18 cellular contexts compared by ENCODE assay signal in the genomic region with DNA sequence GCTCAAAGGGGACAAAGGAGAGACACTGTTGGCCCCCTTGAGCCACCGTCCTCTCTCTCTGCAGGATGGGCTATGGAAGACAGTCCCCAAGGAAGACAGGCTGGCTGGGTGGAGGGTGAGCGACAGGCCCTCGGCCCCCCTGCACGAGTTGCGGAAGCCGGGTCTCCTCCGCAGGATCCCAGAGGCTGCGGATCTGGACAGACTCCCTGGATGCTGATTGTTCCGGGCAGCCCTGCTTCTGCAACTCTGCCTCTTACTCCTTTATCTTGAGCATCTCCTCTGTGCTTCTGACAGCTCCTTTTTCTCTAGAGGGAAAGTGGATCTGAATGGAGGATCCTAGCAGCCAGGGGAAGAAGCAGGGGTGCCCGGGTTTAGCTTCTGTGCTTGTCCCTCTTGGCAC.
DNase-seq lines count a peak whose midpoint lies in the region; ATAC-seq and TF ChIP-seq lines count a peak whose summit lies in the region.
"Had no signal": no experiment of that assay in that cellular context is flagged by ENCODE, and none has a peak within 500 bp of the region (broad histone marks: within the 10 kb centered on the region; RNA-seq: fewer than 3 reads in every experiment).

No MANE protein-coding gene starts in this region.

- no peaks in the 10 kb centered on the region for H3K4me1 ChIP-seq in RWPE2 (ENCODE audit: insufficient read depth, poor library complexity, severe bottlenecking)
- no peaks in the 10 kb centered on the region for H3K4me1 ChIP-seq in skeletal muscle tissue (ENCODE audit: control insufficient read depth in 3 of 3, insufficient read depth in 3 of 3, low read length in 3 of 3)

- H3K27me3 Mint-ChIP-seq in glutamatergic neuron (ENCODE audit: unreplicated experiment), result peaks cover 3% of the 10 kb centered on the region
- no peaks in the 10 kb centered on the region for H3K27me3 Mint-ChIP-seq in activated naive CD8-positive, alpha-beta T cell treated with anti-CD3 and anti-CD28 coated beads for 36 hours

- H3K36me3 Mint-ChIP-seq in glutamatergic neuron (ENCODE audit: unreplicated experiment), result no peaks in the 10 kb centered on the region
- H3K36me3 Mint-ChIP-seq in activated naive CD8-positive, alpha-beta T cell treated with anti-CD3 and anti-CD28 coated beads for 36 hours, result no peaks in the 10 kb centered on the region
- H3K36me3 Mint-ChIP-seq: CD14-positive monocyte had no signal

- peaks cover 4% of the 10 kb centered on the region for H3K9me3 Mint-ChIP-seq in glutamatergic neuron (ENCODE audit: unreplicated experiment)
- H3K9me3 Mint-ChIP-seq in activated naive CD8-positive, alpha-beta T cell treated with anti-CD3 and anti-CD28 coated beads for 36 hours, result no peaks in the 10 kb centered on the region
- H3K9me3 Mint-ChIP-seq: CD14-positive monocyte had no signal

- peaks cover 34% of the 10 kb centered on the region for H3K4me1 Mint-ChIP-seq in glutamatergic neuron (ENCODE audit: low read depth, unreplicated experiment)
- H3K4me1 Mint-ChIP-seq in activated naive CD8-positive, alpha-beta T cell treated with anti-CD3 and anti-CD28 coated beads for 36 hours, result no peaks in the 10 kb centered on the region
- H3K4me1 Mint-ChIP-seq: CD14-positive monocyte had no signal

- H3K27me3 ChIP-seq in RWPE2 (ENCODE audit: insufficient read depth, poor library complexity, severe bottlenecking) (no peaks in the 10 kb centered on the region), skeletal muscle tissue (ENCODE audit: control insufficient read depth in 3 of 3, insufficient read depth in 3 of 3, low read length in 3 of 3) (peaks cover 0 to 19% (median 17%) of the 10 kb centered on the region in 3 donors)

- TF ChIP-seq CTCF in RWPE2 (IDR thresholded peaks at IDR 0.05; ENCODE audit: poor library complexity, severe bottlenecking), result no peak
- no peak for TF ChIP-seq CTCF in glutamatergic neuron (IDR thresholded peaks at IDR 0.05; ENCODE audit: partially characterized antibody, unreplicated experiment)

- H3K9me3 ChIP-seq in RWPE2 (ENCODE audit: severe bottlenecking) (no peaks in the 10 kb centered on the region), skeletal muscle tissue (ENCODE audit: control insufficient read depth in 3 of 3, low read length in 3 of 3) (no peaks in the 10 kb centered on the region)

- DNase-seq in NCI-H146 treated with DMSO at 0.1 percent for 48 hours (lab: John Stamatoyannopoulos, UW; ENCODE audit: unreplicated experiment) (peak; percentile 25), NCI-H146 (lab: John Stamatoyannopoulos, UW) (no peak), RWPE2 (ENCODE audit: low spot score) (peak; percentile 7), glutamatergic neuron (peak; percentile 50)
- DNase-seq in activated naive CD8-positive, alpha-beta T cell treated with anti-CD3 and anti-CD28 coated beads for 36 hours, result no peak
- DNase-seq: EL, GF-D8, H7, KBM-7, MM.1S, NCI-H1048, NCI-H1694, NCI-H446, SHP77 had no signal

- ATAC-seq in RWPE2 (ENCODE audit: low read depth) (no peak), GM21381 (IDR thresholded peaks at IDR 0.05; ENCODE audit: unreplicated experiment) (no peak)

- H3K27ac Mint-ChIP-seq in glutamatergic neuron (ENCODE audit: unreplicated experiment), result peak overlapping the region; percentile 97
- no peak overlapping the region for H3K27ac Mint-ChIP-seq in activated naive CD8-positive, alpha-beta T cell treated with anti-CD3 and anti-CD28 coated beads for 36 hours

- peak overlapping the region; percentile 43 for H3K4me3 Mint-ChIP-seq in glutamatergic neuron (ENCODE audit: unreplicated experiment)
- no peak overlapping the region for H3K4me3 Mint-ChIP-seq in activated naive CD8-positive, alpha-beta T cell treated with anti-CD3 and anti-CD28 coated beads for 36 hours
- H3K4me3 Mint-ChIP-seq: CD14-positive monocyte had no signal

- H3K36me3 ChIP-seq in RWPE2 (ENCODE audit: low read depth) (no peaks in the 10 kb centered on the region), skeletal muscle tissue (ENCODE audit: control insufficient read depth in 3 of 3, insufficient read depth in 3 of 3, low read length in 3 of 3) (no peaks in the 10 kb centered on the region)

- no peak overlapping the region for H3K9ac ChIP-seq in skeletal muscle tissue (ENCODE audit: low read depth in 1 of 3, low read length in 3 of 3)

- no peak overlapping the region for H3K4me3 ChIP-seq in RWPE2 (ENCODE audit: severe bottlenecking)
- no peak overlapping the region for H3K4me3 ChIP-seq in skeletal muscle tissue (ENCODE audit: low read length in 3 of 3)
- H3K4me3 ChIP-seq: SK-N-MC had no signal

- no peak overlapping the region for H3K27ac ChIP-seq in RWPE2 (ENCODE audit: poor library complexity, severe bottlenecking)
- H3K27ac ChIP-seq in skeletal muscle tissue (ENCODE audit: low read depth, low read length), result peak overlapping the region; percentile 30
- H3K27ac ChIP-seq: SK-N-MC had no signal

Comparison
In these comparisons a context has a peak if more than half of its experiments do, and no peak if none do; other contexts are left out.
1. DNase-seq: peak in NCI-H146 treated with DMSO at 0.1 percent for 48 hours (single experiment), RWPE2 (single experiment) and glutamatergic neuron (single experiment); none in NCI-H146 (single experiment) and activated naive CD8-positive, alpha-beta T cell treated with anti-CD3 and anti-CD28 coated beads for 36 hours (single experiment).